In the genomic region with DNA sequence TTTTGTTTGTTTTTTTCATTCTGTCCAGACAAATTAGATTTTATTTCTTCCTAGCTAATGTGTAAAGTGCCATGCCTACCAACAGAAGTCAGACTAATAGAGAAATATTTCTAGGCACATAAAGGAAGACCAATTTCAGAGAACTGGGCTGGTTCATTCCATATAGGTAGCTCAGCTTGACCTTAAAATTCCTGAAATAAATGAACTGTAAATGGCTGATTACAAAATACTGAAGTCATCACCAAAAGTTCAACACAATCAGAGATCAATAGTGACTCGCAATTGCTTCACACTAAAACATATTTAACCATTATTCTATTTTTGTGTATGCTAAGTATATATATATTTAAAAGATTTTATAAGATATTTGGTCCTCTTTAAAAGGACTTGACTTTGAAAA, we compare ENCODE assay signal across 16 cellular contexts.
"Had no signal": no experiment of that assay in that cellular context is flagged by ENCODE, and none has a peak within 500 bp of the region (broad histone marks: within the 10 kb centered on the region; RNA-seq: fewer than 3 reads in every experiment).

No MANE protein-coding gene starts in this region.

- H3K4me1 Mint-ChIP-seq: naive thymus-derived CD4-positive, alpha-beta T cell; stimulated activated naive CD8-positive, alpha-beta T cell treated with anti-CD3 and anti-CD28 coated beads, Interleukin-15, amount 100 ng/mL, for 72 hours had no signal

- H3K36me3 Mint-ChIP-seq: naive thymus-derived CD4-positive, alpha-beta T cell had no signal

- H3K4me1 ChIP-seq: body of pancreas had no signal

- ATAC-seq: activated CD4-positive, CD25-positive, alpha-beta regulatory T cell treated with anti-CD3 and anti-CD28 coated beads, Interleukin-2, amount 50 U/mL, for 24 hours; body of pancreas; esophagus mucosa; naive thymus-derived CD4-positive, alpha-beta T cell; sciatic nerve; stimulated activated naive CD8-positive, alpha-beta T cell treated with anti-CD3 and anti-CD28 coated beads, Interleukin-15, amount 100 ng/mL, for 72 hours had no signal

- FAIRE-seq: urothelium cell line had no signal

- H3K27ac Mint-ChIP-seq: naive thymus-derived CD4-positive, alpha-beta T cell; stimulated activated naive CD8-positive, alpha-beta T cell treated with anti-CD3 and anti-CD28 coated beads, Interleukin-15, amount 100 ng/mL, for 72 hours; T-helper 2 cell treated with Interferon-gamma antibody and Interleukin-4, amounts not matched to agents 5 μg/mL and 100 μg/mL, for 36 hours had no signal

- H3K9me3 Mint-ChIP-seq: stimulated activated naive CD8-positive, alpha-beta T cell treated with anti-CD3 and anti-CD28 coated beads, Interleukin-15, amount 100 ng/mL, for 72 hours; T-helper 2 cell treated with Interferon-gamma antibody and Interleukin-4, amounts not matched to agents 5 μg/mL and 100 μg/mL, for 36 hours had no signal

- H3K9me3 ChIP-seq: body of pancreas, neutrophil, thoracic aorta had no signal

- H3K27me3 ChIP-seq: body of pancreas had no signal

- H3K4me3 Mint-ChIP-seq: naive thymus-derived CD4-positive, alpha-beta T cell; stimulated activated naive CD8-positive, alpha-beta T cell treated with anti-CD3 and anti-CD28 coated beads, Interleukin-15, amount 100 ng/mL, for 72 hours; T-helper 2 cell treated with Interferon-gamma antibody and Interleukin-4, amounts not matched to agents 5 μg/mL and 100 μg/mL, for 36 hours had no signal

- H3K36me3 ChIP-seq: neutrophil, thoracic aorta had no signal

- H3K4me3 ChIP-seq: body of pancreas, thoracic aorta had no signal

- H3K27ac ChIP-seq: body of pancreas, neutrophil, thoracic aorta had no signal

- DNase-seq: activated naive CD4-positive, alpha-beta T cell treated with anti-CD3 and anti-CD28 coated beads, Interleukin-2, amount 50 U/mL, for 16 hours; body of pancreas; cerebellar nuclear complex; dermis blood vessel endothelial cell; foreskin melanocyte; naive thymus-derived CD4-positive, alpha-beta T cell; stimulated activated CD4-positive, alpha-beta T cell treated with anti-CD3 and anti-CD28 coated beads, Interleukin-4, amount 100 ng/mL, for 24 hours; stimulated activated naive CD8-positive, alpha-beta T cell treated with anti-CD3 and anti-CD28 coated beads, Interleukin-15, amount 100 ng/mL, for 72 hours; SW 1271 had no signal
